Comparison of ENCODE assay signal across 1 cellular context in the genomic region with DNA sequence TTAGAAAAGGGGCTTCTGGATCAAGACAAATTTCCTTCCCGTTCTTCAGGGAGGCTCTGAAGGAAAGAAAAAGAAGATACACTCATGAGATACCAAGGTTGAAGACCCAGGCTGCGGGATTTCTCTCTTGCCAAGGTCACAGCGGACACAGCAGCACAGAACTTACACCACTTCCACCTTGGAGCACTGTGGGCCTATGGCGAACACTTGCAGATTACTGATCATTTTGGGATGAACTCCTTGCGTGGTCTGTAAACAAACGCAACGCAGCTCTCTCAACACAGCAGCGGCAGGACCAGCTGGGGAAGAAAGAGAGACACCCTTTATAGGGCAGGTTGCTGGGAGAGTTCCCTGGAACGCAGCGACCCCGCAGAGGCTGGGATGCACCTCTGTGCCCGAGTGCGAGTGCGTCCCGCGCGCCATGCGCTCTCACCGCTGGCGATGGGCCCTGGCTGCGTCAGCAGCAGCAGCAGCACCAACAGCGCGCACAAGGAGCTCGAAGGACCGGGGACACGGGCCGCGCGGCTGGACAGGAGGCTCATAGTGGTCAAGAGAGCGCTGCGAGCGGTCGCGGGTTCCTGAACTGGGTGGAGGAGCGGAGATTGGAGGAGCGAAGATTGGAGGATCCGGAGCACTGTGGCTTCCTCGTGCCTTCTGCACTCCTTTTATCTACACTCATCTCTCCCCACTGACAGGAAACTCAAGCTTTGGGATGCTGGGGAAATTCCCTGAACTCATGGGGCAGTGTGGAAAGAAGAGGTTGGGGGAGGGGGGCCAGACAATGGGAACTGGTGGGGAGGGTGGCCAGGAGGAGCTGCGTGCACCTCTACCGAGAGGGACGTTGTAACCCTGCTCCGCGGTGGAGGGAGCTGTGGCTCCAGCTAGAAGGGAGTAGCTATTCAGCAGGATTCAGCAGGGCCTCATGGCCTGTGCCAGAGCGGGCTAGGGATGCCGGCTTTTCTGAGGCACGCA.
TF ChIP-seq lines count a peak whose summit lies in the region.

A gene (minus strand): TSS at position 638 of the 972 bp plus-strand sequence. CDS start 96 bp downstream, at position 542.

TF ChIP-seq in IMR-90, 13 proteins besides CTCF, POLR2A, EP300 and RAD21 (continued from another document):
- no peak for TF ChIP-seq RCOR1 (IDR thresholded peaks at IDR 0.05; ENCODE audit: insufficient replicate concordance, low read length)
- TF ChIP-seq, protein P1, sequence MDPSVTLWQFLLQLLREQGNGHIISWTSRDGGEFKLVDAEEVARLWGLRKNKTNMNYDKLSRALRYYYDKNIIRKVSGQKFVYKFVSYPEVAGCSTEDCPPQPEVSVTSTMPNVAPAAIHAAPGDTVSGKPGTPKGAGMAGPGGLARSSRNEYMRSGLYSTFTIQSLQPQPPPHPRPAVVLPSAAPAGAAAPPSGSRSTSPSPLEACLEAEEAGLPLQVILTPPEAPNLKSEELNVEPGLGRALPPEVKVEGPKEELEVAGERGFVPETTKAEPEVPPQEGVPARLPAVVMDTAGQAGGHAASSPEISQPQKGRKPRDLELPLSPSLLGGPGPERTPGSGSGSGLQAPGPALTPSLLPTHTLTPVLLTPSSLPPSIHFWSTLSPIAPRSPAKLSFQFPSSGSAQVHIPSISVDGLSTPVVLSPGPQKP (IDR thresholded peaks at IDR 0.05; ENCODE audit: borderline replicate concordance, low read depth, low read length), result no peak
- no peak for TF ChIP-seq BHLHE40 (IDR thresholded peaks at IDR 0.05; ENCODE audit: low read depth, low read length)
- TF ChIP-seq RFX5 (IDR thresholded peaks at IDR 0.05; ENCODE audit: low read depth, low read length), result no peak
- TF ChIP-seq FOS (IDR thresholded peaks at IDR 0.05; ENCODE audit: low read depth, low read length), result no peak
- TF ChIP-seq, protein P2, sequence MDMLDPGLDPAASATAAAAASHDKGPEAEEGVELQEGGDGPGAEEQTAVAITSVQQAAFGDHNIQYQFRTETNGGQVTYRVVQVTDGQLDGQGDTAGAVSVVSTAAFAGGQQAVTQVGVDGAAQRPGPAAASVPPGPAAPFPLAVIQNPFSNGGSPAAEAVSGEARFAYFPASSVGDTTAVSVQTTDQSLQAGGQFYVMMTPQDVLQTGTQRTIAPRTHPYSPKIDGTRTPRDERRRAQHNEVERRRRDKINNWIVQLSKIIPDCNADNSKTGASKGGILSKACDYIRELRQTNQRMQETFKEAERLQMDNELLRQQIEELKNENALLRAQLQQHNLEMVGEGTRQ (IDR thresholded peaks at IDR 0.05; ENCODE audit: low read depth, low read length), result no peak
- no peak for TF ChIP-seq SMC3 (IDR thresholded peaks at IDR 0.05; ENCODE audit: low read depth, low read length)
- no peak for TF ChIP-seq NFE2L2 (IDR thresholded peaks at IDR 0.05; ENCODE audit: low read depth, low read length)
- TF ChIP-seq MXI1 (IDR thresholded peaks at IDR 0.05; ENCODE audit: borderline replicate concordance, low read depth, low read length), result no peak
- no peak for TF ChIP-seq CHD1 (IDR thresholded peaks at IDR 0.05; ENCODE audit: low read depth, low read length)
TF ChIP-seq in IMR-90: peak in this region for 0.
